15 cellular contexts compared by ENCODE assay signal in genomic region chr5:103456476-103456875, GRCh38.
DNase-seq lines count a peak whose midpoint lies in the region; ATAC-seq, FAIRE-seq and TF ChIP-seq lines count a peak whose summit lies in the region.
"Had no signal": no experiment of that assay in that cellular context is flagged by ENCODE, and none has a peak within 500 bp of the region (broad histone marks: within the 10 kb centered on the region; RNA-seq: fewer than 3 reads in every experiment).

No MANE protein-coding gene starts in this region.

- no peak overlapping the region for H3K4ac ChIP-seq in H1 (replicated peaks; ENCODE audit: insufficient read length, low read depth, low read length)

- no peak overlapping the region for H3K4me2 ChIP-seq in PC-3 (ENCODE audit: low read length)
- no peak overlapping the region for H3K4me2 ChIP-seq in H1 (ENCODE audit: insufficient read depth in 1 of 2, low read depth in 2 of 2, low read length in 2 of 2)
- H3K4me2 ChIP-seq in parathyroid adenoma (ENCODE audit: low read length) = no peak overlapping the region
- H3K4me2 ChIP-seq: A549, GM23338 had no signal

- CTCF ChIA-PET in PC-3 (lab: Charles Lee) (no interaction called here), H1 (lab: Charles Lee; ENCODE audit: partially characterized antibody) (interaction anchor here (0.8 to 1.4 kb wide), 2 partner anchors 15 kb away, joined by 4 to 5 read pairs; no protein-coding TSS in a partner anchor)

- BruUV-seq in PC-3 (replicated peaks; lab: Mats Ljungman, UMichigan) = no TSS peak

- TF ChIP-seq RAD21 in H1 (IDR thresholded peaks at IDR 0.05 in 1 of 2, conservative IDR thresholded peaks at IDR 0.05 in 1 of 2; ENCODE audit: low read depth in 2 of 2, low read length in 2 of 2) = no peak

- H2AK5ac ChIP-seq in H1 (ENCODE audit: low read depth, low read length) = no peak overlapping the region

- H2BK15ac ChIP-seq in H1 (ENCODE audit: low read length) = no peak overlapping the region

- H3K9me3 ChIP-seq in PC-3 (ENCODE audit: low read length) (no peaks in the 10 kb centered on the region), H1 (ENCODE audit: insufficient read depth in 2 of 2, low read depth in 1 of 2, low read length in 1 of 2) (no peaks in the 10 kb centered on the region), parathyroid adenoma (ENCODE audit: control insufficient read depth, low read length) (no peaks in the 10 kb centered on the region)
- H3K9me3 ChIP-seq: A549, BE2C had no signal

- no peak for TF ChIP-seq POLR2A in H1 (IDR thresholded peaks at IDR 0.05; ENCODE audit: control extremely low read depth in 1 of 2, low read depth in 2 of 2, low read length in 2 of 2)

- H3K23ac ChIP-seq in H1 (ENCODE audit: insufficient read length) = no peak overlapping the region

- no peaks in the 10 kb centered on the region for H3K36me3 ChIP-seq in PC-3 (ENCODE audit: low read depth, low read length)
- no peaks in the 10 kb centered on the region for H3K36me3 ChIP-seq in H1 (ENCODE audit: control insufficient read depth in 2 of 4, insufficient read depth in 4 of 4, low read length in 3 of 4)
- no peaks in the 10 kb centered on the region for H3K36me3 ChIP-seq in parathyroid adenoma (ENCODE audit: control insufficient read depth, insufficient read depth, low read length)
- H3K36me3 ChIP-seq: BE2C had no signal

- no peak for TF ChIP-seq EP300 in H1 (IDR thresholded peaks at IDR 0.05; ENCODE audit: borderline replicate concordance in 1 of 2, low read depth in 2 of 2, low read length in 2 of 2)

- H3K23me2 ChIP-seq in H1 (ENCODE audit: low read depth, low read length) = no peaks in the 10 kb centered on the region

- no peak for ATAC-seq in PC-3
- ATAC-seq in HG03159 (IDR thresholded peaks at IDR 0.05; ENCODE audit: unreplicated experiment) = no peak
- ATAC-seq: A549, GM23338 had no signal

- no peaks in the 10 kb centered on the region for H3K27me3 ChIP-seq in PC-3 (ENCODE audit: low read length)
- H3K27me3 ChIP-seq in H1 (replicated peaks in 1 of 4; ENCODE audit: control insufficient read depth in 3 of 4, extremely low read depth in 1 of 4, insufficient read depth in 3 of 4, low read length in 3 of 4) = no peaks in the 10 kb centered on the region
- H3K27me3 ChIP-seq in parathyroid adenoma (ENCODE audit: control insufficient read depth, insufficient read depth, low read length) = no peaks in the 10 kb centered on the region
- H3K27me3 ChIP-seq: BE2C had no signal

- H3K4me1 ChIP-seq in PC-3 (ENCODE audit: insufficient read depth, low read length) (peaks cover 19% of the 10 kb centered on the region), H1 (replicated peaks in 1 of 4; ENCODE audit: control insufficient read depth in 3 of 4, insufficient read depth in 4 of 4, low read length in 3 of 4) (0 out of 7 replicates have a peak, but pooled peaks cover 0 to 4% (median 0%) of the 10 kb centered on the region in 4 experiments), parathyroid adenoma (peaks cover 24% of the 10 kb centered on the region)
- H3K4me1 ChIP-seq: A549 had no signal

- TF ChIP-seq CTCF in PC-3 (conservative IDR thresholded peaks at IDR 0.05; ENCODE audit: low read depth, low read length) (no peak), H1 (IDR thresholded peaks at IDR 0.05; ENCODE audit: control extremely low read depth in 1 of 3, insufficient read depth in 1 of 3, low read depth in 1 of 3, low read length in 3 of 3) (no peak), parathyroid adenoma (IDR thresholded peaks at IDR 0.05) (no peak)

- no peak overlapping the region for H2BK120ac ChIP-seq in H1 (replicated peaks; ENCODE audit: low read depth, low read length)

- H3K79me2 ChIP-seq in PC-3 (ENCODE audit: low read length) = no peaks in the 10 kb centered on the region
- H3K79me2 ChIP-seq in H1 (ENCODE audit: control insufficient read depth in 1 of 2, insufficient read depth in 2 of 2, low read length in 2 of 2) = no peaks in the 10 kb centered on the region
- H3K79me2 ChIP-seq in parathyroid adenoma = no peaks in the 10 kb centered on the region

- no peak overlapping the region for H2BK20ac ChIP-seq in H1 (ENCODE audit: low read length)

- H4K20me1 ChIP-seq in PC-3 (ENCODE audit: low read length) (no peaks in the 10 kb centered on the region), H1 (replicated peaks in 1 of 2; ENCODE audit: control insufficient read depth in 1 of 2, insufficient read depth in 2 of 2, low read length in 2 of 2) (no peaks in the 10 kb centered on the region)

- POLR2A ChIA-PET in PC-3 (lab: Charles Lee; ENCODE audit: unreplicated experiment) (no interaction called here), H1 (lab: Charles Lee; ENCODE audit: partially characterized antibody) (no interaction called here)

- WGBS in H1 (ENCODE audit: extremely low coverage in 1 of 2, insufficient coverage in 1 of 2, insufficient read length in 1 of 2, insufficient replicate concordance in 2 of 2, low coverage in 1 of 2, low lambda C conversion rate in 2 of 2, missing lambda C conversion rate in 1 of 2), 2 experiments = 93% methylated on average over 2 of the region's 2 CpGs; no CpG with 5 or more reads in 1 of the 2 experiments

- DNase-seq in PC-3 = peak; percentile 65
- no peak for DNase-seq in H1 (ENCODE audit: low read depth in 1 of 2, low spot score in 2 of 2)
- DNase-seq in islet precursor cell = no peak
- no peak for DNase-seq in NCI-H226
- DNase-seq: BE2C; CD4-positive, alpha-beta memory T cell; DMS79; H9 had no signal

- H3K27ac ChIP-seq in PC-3 (ENCODE audit: low read length) (no peak overlapping the region), H1 (ENCODE audit: low read depth, low read length) (no peak overlapping the region), parathyroid adenoma (no peak overlapping the region)
- H3K27ac ChIP-seq: A549, C4-2B had no signal

- H3K14ac ChIP-seq in H1 (ENCODE audit: insufficient read length) = no peak overlapping the region

- intact Hi-C loops in PC-3 (cut with micrococcal nuclease) = no loop called here

- peak overlapping the region; percentile 22 for H3K56ac ChIP-seq in H1 (replicated peaks; ENCODE audit: insufficient read length, low read depth, low read length)

- H3K9ac ChIP-seq in PC-3 (ENCODE audit: low read length) (no peak overlapping the region), H1 (replicated peaks in 1 of 4; ENCODE audit: extremely low read depth in 1 of 4, low read depth in 3 of 4, low read length in 3 of 4) (no peak overlapping the region), parathyroid adenoma (no peak overlapping the region)

- no peak overlapping the region for H2AFZ ChIP-seq in PC-3 (ENCODE audit: low read length)
- H2AFZ ChIP-seq in H1 (ENCODE audit: low read length) = no peak overlapping the region
- peak overlapping the region; percentile 2 for H2AFZ ChIP-seq in parathyroid adenoma
- H2AFZ ChIP-seq: GM23338 had no signal

- H4K8ac ChIP-seq in H1 (ENCODE audit: extremely low read depth, insufficient read depth, low read length) = no peak overlapping the region

- no peak for FAIRE-seq in H1 (lab: Jason Lieb, UNC)
- FAIRE-seq: A549, G401.6, GM12891 had no signal

- H3K18ac ChIP-seq in H1 (ENCODE audit: extremely low read depth, low read length) = no peak overlapping the region

- H2BK12ac ChIP-seq in H1 (ENCODE audit: low read depth, low read length) = no peak overlapping the region

- H4K5ac ChIP-seq in H1 (ENCODE audit: insufficient read length, low read depth, low read length) = no peak overlapping the region

- H3K4me3 ChIP-seq in PC-3 (ENCODE audit: low read length) = no peak overlapping the region
- no peak overlapping the region for H3K4me3 ChIP-seq in H1 (ENCODE audit: extremely low read depth in 1 of 4, insufficient read depth in 2 of 4, low read depth in 3 of 4, low read length in 4 of 4)
- H3K4me3 ChIP-seq in parathyroid adenoma (ENCODE audit: low read depth, low read length) = no peak overlapping the region
- H3K4me3 ChIP-seq: A549, GM23338 had no signal

- H3K9me2 ChIP-seq in PC-3 (replicated peaks; ENCODE audit: low read length) = no peaks in the 10 kb centered on the region

- no peak overlapping the region for H4K91ac ChIP-seq in H1 (replicated peaks; ENCODE audit: insufficient read length, low read length)

- H3F3A ChIP-seq in PC-3 (ENCODE audit: low read length, unreplicated experiment) = no peaks in the 10 kb centered on the region

- H3K79me1 ChIP-seq in H1 (ENCODE audit: low read depth, low read length) = no peaks in the 10 kb centered on the region

- H2BK5ac ChIP-seq in H1 (ENCODE audit: low read depth, low read length) = no peak overlapping the region

TF ChIP-seq in H1, 55 proteins besides CTCF, POLR2A, EP300 and RAD21:
- TF ChIP-seq SRF (IDR thresholded peaks at IDR 0.05; ENCODE audit: low read depth, low read length) (no peak), E2F6 (IDR thresholded peaks at IDR 0.05) (no peak), CHD2 (IDR thresholded peaks at IDR 0.05; ENCODE audit: low read length) (no peak), NANOG (IDR thresholded peaks at IDR 0.05; ENCODE audit: insufficient read depth, low read depth, low read length, poor library complexity, severe bottlenecking) (no peak), SIX5 (IDR thresholded peaks at IDR 0.05; ENCODE audit: low read depth, low read length) (no peak), RNF2 (IDR thresholded peaks at IDR 0.05; ENCODE audit: borderline replicate concordance, low read depth, low read length, missing control alignments, poor library complexity, severe bottlenecking) (no peak), GTF2F1 (IDR thresholded peaks at IDR 0.05; ENCODE audit: borderline replicate concordance, low read depth, low read length) (no peak), JUN (IDR thresholded peaks at IDR 0.05; ENCODE audit: low read depth, low read length) (no peak), ASH2L (IDR thresholded peaks at IDR 0.05; ENCODE audit: low read length) (no peak), POU5F1 (IDR thresholded peaks at IDR 0.05; ENCODE audit: low read depth, low read length) (no peak), TAF7 (optimal IDR thresholded peaks at IDR 0.05; ENCODE audit: borderline replicate concordance, low read depth, low read length) (no peak), TBP (IDR thresholded peaks at IDR 0.05; ENCODE audit: low read depth, low read length) (no peak), HDAC2 (IDR thresholded peaks at IDR 0.05; ENCODE audit: borderline replicate concordance in 1 of 2, low read depth in 2 of 2, low read length in 2 of 2) (no peak)
TF ChIP-seq in H1: peak in this region for 0.
